ENCODE assay signal across 7 cellular contexts in genomic region chr6:129200151-129200550, GRCh38.
"Had no signal": no experiment of that assay in that cellular context is flagged by ENCODE, and none has a peak within 500 bp of the region (broad histone marks: within the 10 kb centered on the region; RNA-seq: fewer than 3 reads in every experiment).

No MANE protein-coding gene starts in this region.

- H3K4me2 ChIP-seq: GM23338 had no signal

- DNase-seq: H9, HCEC 1CT, KG1 had no signal

- ATAC-seq: GM23338 had no signal

- H3K4me3 ChIP-seq: GM23338 had no signal

- FAIRE-seq: H1, H54, HTR-8/SVneo had no signal

- H2AFZ ChIP-seq: GM23338 had no signal
